Comparison of ENCODE assay signal across 18 cellular contexts in the genomic region with DNA sequence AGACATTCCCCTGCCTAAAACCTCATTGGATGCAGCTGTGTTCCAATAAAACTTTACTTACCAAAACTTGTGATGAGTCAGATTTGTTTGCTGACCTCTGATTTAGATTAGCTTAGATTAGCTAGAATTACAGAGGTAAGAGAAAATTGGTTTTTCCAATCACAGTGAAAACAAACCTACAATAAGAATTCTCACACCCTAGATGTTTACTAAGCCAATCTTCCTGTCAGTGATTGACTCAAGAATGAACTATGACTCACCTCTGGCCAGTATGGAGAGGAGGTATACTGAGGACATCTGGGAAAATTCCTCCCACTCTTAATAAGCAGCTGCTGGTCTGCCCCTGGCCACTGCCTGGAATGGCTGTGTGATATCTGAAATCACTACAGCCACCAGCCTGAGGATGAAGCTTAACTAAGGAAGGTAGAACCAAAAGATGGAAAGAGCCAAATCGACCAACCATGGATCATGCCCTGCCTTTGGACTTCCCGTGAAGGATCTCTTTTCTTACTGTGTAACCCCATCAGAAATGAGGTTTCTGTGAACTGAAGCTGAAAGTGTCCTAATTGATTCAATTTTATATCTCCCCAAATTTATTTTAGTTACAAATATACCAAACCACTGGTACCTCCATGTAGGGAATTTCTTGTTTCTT. TPM values are rescaled to one million over a fixed set of nuclear protein-coding genes. Genes with fewer than 3 reads are reported as not detected.
A peak's percentile ranks its signal among the peaks of the same experiment; 100 is the strongest.
DNase-seq lines count a peak whose midpoint lies in the region; FAIRE-seq and TF ChIP-seq lines count a peak whose summit lies in the region.
"Had no signal": no experiment of that assay in that cellular context is flagged by ENCODE, and none has a peak within 500 bp of the region (broad histone marks: within the 10 kb centered on the region; RNA-seq: fewer than 3 reads in every experiment).

No MANE protein-coding gene starts in this region.

- no peaks in the 10 kb centered on the region for H3K36me3 ChIP-seq in PC-9 (ENCODE audit: low read depth)
- no peaks in the 10 kb centered on the region for H3K36me3 ChIP-seq in esophagus squamous epithelium
- H3K36me3 ChIP-seq: gastroesophageal sphincter, prostate gland had no signal

- DNase-seq in H54 (ENCODE audit: insufficient read length, low spot score) (no peak), PC-9 (peak; percentile 38 to 98), esophagus squamous epithelium (lab: John Stamatoyannopoulos, UW) (no peak), renal cortical epithelial cell (ENCODE audit: low read depth) (peak; percentile 99), UCSD-AML1 (lab: John Stamatoyannopoulos, UW; ENCODE audit: unreplicated experiment) (no peak), NCI-H345 (lab: John Stamatoyannopoulos, UW) (no peak)
- DNase-seq in activated CD8-positive, alpha-beta memory T cell treated with anti-CD3 and anti-CD28 coated beads, Interleukin-2, amount 50 U/mL, for 4 hours = no peak
- DNase-seq: activated CD4-positive, alpha-beta T cell treated with anti-CD3 and anti-CD28 coated beads, Interleukin-2, amount 50 U/mL, for 4 hours; activated naive CD4-positive, alpha-beta T cell; DND-41; stimulated activated CD4-positive, alpha-beta T cell treated with anti-CD3 and anti-CD28 coated beads, Interleukin-2, amount 100 ng/mL, for 48 hours; T-helper 17 cell had no signal

- H3K4me3 ChIP-seq in PC-9 (no peak overlapping the region), esophagus squamous epithelium (no peak overlapping the region)
- H3K4me3 ChIP-seq: gastroesophageal sphincter, lung, prostate gland had no signal

- 71 to 87% methylated on average over 2 of the region's 2 CpGs for WGBS in esophagus squamous epithelium, 2 donors

- H4K20me1 ChIP-seq in PC-9 (ENCODE audit: insufficient read depth) = no peaks in the 10 kb centered on the region

- H3K27ac ChIP-seq in PC-9 (peak overlapping the region; percentile 87), esophagus squamous epithelium (peak overlapping the region in 3 of 4 donors; percentile 8 to 40 (median 23))
- H3K27ac ChIP-seq: gastroesophageal sphincter, HL-60, prostate gland had no signal

- peaks cover 9% of the 10 kb centered on the region for H3K9me3 ChIP-seq in PC-9 (ENCODE audit: insufficient read depth, low read depth)
- no peaks in the 10 kb centered on the region for H3K9me3 ChIP-seq in esophagus squamous epithelium
- H3K9me3 ChIP-seq: gastroesophageal sphincter, prostate gland had no signal

- intact Hi-C loops in PC-9 (cut with micrococcal nuclease; ENCODE audit: unreplicated experiment) (no loop called here), esophagus squamous epithelium (cut with DNase I) (no loop called here)

- no peaks in the 10 kb centered on the region for H3K27me3 ChIP-seq in PC-9 (ENCODE audit: insufficient read depth, low read depth)
- no peaks in the 10 kb centered on the region for H3K27me3 ChIP-seq in esophagus squamous epithelium
- H3K27me3 ChIP-seq: gastroesophageal sphincter had no signal

- peak; percentile 94 for FAIRE-seq in H54 (lab: Jason Lieb, UNC)
- FAIRE-seq: colon, GM18507 had no signal

- no peaks in the 10 kb centered on the region for H3K79me2 ChIP-seq in PC-9 (ENCODE audit: low read depth)

- POLR2A ChIA-PET in PC-9 (lab: Charles Lee; ENCODE audit: unreplicated experiment) = interaction anchor here (0.7 kb wide), 1 partner anchor 147 kb away, joined by 3 read pairs; no protein-coding TSS in a partner anchor

- H3K4me1 ChIP-seq in PC-9 (replicated peaks; ENCODE audit: insufficient read depth) = peaks cover 36% of the 10 kb centered on the region
- H3K4me1 ChIP-seq in esophagus squamous epithelium = peaks cover 0 to 24% (median 0%) of the 10 kb centered on the region in 3 donors
- H3K4me1 ChIP-seq: prostate gland had no signal

- BruUV-seq in PC-9 (replicated peaks; lab: Mats Ljungman, UMichigan) = no TSS peak

- peaks cover 37% of the 10 kb centered on the region for H3F3A ChIP-seq in PC-9 (ENCODE audit: insufficient read depth, low read depth)

- TF ChIP-seq CTCF in PC-9 (conservative IDR thresholded peaks at IDR 0.05) (no peak), esophagus squamous epithelium (IDR thresholded peaks at IDR 0.05) (no peak)

- no peak overlapping the region for H2AFZ ChIP-seq in PC-9

- peak overlapping the region; percentile 57 for H3K4me2 ChIP-seq in PC-9

- CTCF ChIA-PET in PC-9 (lab: Charles Lee) = interaction anchor here (0.7 to 1.5 kb wide), 3 partner anchors 9 to 275 kb away, joined by 3 to 4 read pairs (median 3); no protein-coding TSS in a partner anchor

- H3K9me2 ChIP-seq in PC-9 (ENCODE audit: insufficient read depth) = no peaks in the 10 kb centered on the region

- TF ChIP-seq POLR2A in H54 (IDR thresholded peaks at IDR 0.05; ENCODE audit: low read depth, low read length) = no peak
- TF ChIP-seq POLR2A in esophagus squamous epithelium (IDR thresholded peaks at IDR 0.05) = no peak

RNA-seq across cellular contexts. Expression of a gene that starts 19.0 kb away (rescaled TPM):
- total RNA-seq in PC-9 (2021) = not detected in 2 replicates
- total RNA-seq in esophagus squamous epithelium = not detected
- not detected in 2 replicates for total RNA-seq in renal cortical epithelial cell
- total RNA-seq: gastroesophageal sphincter, lung, prostate gland, T-helper 17 cell had no signal

RNA-seq across cellular contexts. Expression of a gene that starts 55.9 kb away (rescaled TPM):
- total RNA-seq in PC-9 (2021) = 18.3 and 21.4 TPM in 2 replicates
- 100 to 1,000 TPM in 2 of 4 donors, 10 to 100 TPM in 2; 61.7 to 128 (median 83.8) TPM for total RNA-seq in esophagus squamous epithelium
- total RNA-seq in renal cortical epithelial cell = 398 and 575 TPM in 2 replicates

Comparison
In these comparisons a context has a peak if more than half of its experiments do, and no peak if none do; other contexts are left out.
1. DNase-seq: peak in PC-9 (2 of 2) and renal cortical epithelial cell (single experiment); none in H54 (single experiment), esophagus squamous epithelium (single experiment), UCSD-AML1 (single experiment), NCI-H345 (single experiment) and activated CD8-positive, alpha-beta memory T cell treated with anti-CD3 and anti-CD28 coated beads, Interleukin-2, amount 50 U/mL, for 4 hours (single experiment).